Comparison of ENCODE assay signal across 1 cellular context in the genomic region with DNA sequence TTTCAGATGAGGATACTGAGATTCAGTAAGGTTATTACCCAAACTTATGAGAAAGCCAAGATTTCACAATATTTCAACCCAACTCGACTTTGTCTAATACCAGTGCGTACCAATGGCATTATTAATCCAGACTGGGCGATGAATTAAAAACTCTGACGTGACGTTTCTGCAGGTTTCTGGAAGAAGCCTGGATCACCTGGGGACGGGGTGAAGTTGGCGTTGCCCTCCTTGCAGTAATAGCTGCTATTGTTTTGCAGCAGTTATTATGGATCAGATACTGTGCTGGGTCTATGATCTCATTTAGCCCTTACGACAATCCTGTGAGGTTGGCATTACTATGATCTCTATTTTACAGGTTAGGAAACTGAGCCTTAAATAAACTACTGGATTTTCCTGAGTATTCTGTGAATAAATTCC.
TF ChIP-seq lines count a peak whose summit lies in the region.

No MANE protein-coding gene starts in this region.

TF ChIP-seq in H1, 55 proteins besides CTCF, POLR2A, EP300 and RAD21:
- TF ChIP-seq, protein P1, sequence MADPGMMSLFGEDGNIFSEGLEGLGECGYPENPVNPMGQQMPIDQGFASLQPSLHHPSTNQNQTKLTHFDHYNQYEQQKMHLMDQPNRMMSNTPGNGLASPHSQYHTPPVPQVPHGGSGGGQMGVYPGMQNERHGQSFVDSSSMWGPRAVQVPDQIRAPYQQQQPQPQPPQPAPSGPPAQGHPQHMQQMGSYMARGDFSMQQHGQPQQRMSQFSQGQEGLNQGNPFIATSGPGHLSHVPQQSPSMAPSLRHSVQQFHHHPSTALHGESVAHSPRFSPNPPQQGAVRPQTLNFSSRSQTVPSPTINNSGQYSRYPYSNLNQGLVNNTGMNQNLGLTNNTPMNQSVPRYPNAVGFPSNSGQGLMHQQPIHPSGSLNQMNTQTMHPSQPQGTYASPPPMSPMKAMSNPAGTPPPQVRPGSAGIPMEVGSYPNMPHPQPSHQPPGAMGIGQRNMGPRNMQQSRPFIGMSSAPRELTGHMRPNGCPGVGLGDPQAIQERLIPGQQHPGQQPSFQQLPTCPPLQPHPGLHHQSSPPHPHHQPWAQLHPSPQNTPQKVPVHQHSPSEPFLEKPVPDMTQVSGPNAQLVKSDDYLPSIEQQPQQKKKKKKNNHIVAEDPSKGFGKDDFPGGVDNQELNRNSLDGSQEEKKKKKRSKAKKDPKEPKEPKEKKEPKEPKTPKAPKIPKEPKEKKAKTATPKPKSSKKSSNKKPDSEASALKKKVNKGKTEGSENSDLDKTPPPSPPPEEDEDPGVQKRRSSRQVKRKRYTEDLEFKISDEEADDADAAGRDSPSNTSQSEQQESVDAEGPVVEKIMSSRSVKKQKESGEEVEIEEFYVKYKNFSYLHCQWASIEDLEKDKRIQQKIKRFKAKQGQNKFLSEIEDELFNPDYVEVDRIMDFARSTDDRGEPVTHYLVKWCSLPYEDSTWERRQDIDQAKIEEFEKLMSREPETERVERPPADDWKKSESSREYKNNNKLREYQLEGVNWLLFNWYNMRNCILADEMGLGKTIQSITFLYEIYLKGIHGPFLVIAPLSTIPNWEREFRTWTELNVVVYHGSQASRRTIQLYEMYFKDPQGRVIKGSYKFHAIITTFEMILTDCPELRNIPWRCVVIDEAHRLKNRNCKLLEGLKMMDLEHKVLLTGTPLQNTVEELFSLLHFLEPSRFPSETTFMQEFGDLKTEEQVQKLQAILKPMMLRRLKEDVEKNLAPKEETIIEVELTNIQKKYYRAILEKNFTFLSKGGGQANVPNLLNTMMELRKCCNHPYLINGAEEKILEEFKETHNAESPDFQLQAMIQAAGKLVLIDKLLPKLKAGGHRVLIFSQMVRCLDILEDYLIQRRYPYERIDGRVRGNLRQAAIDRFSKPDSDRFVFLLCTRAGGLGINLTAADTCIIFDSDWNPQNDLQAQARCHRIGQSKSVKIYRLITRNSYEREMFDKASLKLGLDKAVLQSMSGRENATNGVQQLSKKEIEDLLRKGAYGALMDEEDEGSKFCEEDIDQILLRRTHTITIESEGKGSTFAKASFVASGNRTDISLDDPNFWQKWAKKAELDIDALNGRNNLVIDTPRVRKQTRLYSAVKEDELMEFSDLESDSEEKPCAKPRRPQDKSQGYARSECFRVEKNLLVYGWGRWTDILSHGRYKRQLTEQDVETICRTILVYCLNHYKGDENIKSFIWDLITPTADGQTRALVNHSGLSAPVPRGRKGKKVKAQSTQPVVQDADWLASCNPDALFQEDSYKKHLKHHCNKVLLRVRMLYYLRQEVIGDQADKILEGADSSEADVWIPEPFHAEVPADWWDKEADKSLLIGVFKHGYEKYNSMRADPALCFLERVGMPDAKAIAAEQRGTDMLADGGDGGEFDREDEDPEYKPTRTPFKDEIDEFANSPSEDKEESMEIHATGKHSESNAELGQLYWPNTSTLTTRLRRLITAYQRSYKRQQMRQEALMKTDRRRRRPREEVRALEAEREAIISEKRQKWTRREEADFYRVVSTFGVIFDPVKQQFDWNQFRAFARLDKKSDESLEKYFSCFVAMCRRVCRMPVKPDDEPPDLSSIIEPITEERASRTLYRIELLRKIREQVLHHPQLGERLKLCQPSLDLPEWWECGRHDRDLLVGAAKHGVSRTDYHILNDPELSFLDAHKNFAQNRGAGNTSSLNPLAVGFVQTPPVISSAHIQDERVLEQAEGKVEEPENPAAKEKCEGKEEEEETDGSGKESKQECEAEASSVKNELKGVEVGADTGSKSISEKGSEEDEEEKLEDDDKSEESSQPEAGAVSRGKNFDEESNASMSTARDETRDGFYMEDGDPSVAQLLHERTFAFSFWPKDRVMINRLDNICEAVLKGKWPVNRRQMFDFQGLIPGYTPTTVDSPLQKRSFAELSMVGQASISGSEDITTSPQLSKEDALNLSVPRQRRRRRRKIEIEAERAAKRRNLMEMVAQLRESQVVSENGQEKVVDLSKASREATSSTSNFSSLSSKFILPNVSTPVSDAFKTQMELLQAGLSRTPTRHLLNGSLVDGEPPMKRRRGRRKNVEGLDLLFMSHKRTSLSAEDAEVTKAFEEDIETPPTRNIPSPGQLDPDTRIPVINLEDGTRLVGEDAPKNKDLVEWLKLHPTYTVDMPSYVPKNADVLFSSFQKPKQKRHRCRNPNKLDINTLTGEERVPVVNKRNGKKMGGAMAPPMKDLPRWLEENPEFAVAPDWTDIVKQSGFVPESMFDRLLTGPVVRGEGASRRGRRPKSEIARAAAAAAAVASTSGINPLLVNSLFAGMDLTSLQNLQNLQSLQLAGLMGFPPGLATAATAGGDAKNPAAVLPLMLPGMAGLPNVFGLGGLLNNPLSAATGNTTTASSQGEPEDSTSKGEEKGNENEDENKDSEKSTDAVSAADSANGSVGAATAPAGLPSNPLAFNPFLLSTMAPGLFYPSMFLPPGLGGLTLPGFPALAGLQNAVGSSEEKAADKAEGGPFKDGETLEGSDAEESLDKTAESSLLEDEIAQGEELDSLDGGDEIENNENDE (IDR thresholded peaks at IDR 0.05; ENCODE audit: insufficient replicate concordance, low read length): no peak
- TF ChIP-seq BRCA1 (IDR thresholded peaks at IDR 0.05; ENCODE audit: low read depth, low read length): no peak
- no peak for TF ChIP-seq KDM5A (IDR thresholded peaks at IDR 0.05; ENCODE audit: low read length)
